ENCODE assay signal across 1 cellular context in the genomic region with DNA sequence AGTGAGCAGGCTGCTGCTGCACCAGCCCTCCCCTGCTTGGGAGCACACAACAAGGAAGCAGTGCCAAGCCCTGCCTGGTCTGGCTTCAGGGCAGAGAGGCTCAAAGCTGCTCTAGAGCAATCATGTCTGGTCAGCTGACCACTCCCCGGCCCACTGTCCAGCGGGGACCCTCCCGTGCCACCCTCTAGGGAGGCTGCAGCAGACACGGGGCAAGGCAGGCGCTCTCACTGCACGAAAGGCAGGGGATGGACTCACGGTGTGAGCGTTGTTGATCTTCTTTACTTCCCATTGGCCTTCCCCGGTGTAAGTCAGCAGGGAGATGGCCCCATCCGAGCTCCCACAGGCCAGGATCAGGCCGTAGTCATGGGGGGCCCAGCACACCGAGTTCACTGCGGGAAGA.
TF ChIP-seq lines count a peak whose summit lies in the region.

No MANE protein-coding gene starts in this region.

TF ChIP-seq in HepG2, 621 proteins besides CTCF, POLR2A, EP300 and RAD21:
- TF ChIP-seq RBFOX2 (IDR thresholded peaks at IDR 0.05; ENCODE audit: low read depth, low read length) = peak; percentile 44
- TF ChIP-seq AGO2 (optimal IDR thresholded peaks at IDR 0.05; ENCODE audit: low read depth, low read length) = peak; percentile 74
- TF ChIP-seq EED (CRISPR knock-in tag; IDR thresholded peaks at IDR 0.05) = no peak
- TF ChIP-seq POLR2G (IDR thresholded peaks at IDR 0.05; ENCODE audit: low read depth, low read length) = 0 out of 2 replicates have a peak, but pooled peaks have one; percentile 17
- TF ChIP-seq EEA1 (CRISPR knock-in tag; IDR thresholded peaks at IDR 0.05; ENCODE audit: borderline replicate concordance) = no peak
- TF ChIP-seq, protein P1, sequence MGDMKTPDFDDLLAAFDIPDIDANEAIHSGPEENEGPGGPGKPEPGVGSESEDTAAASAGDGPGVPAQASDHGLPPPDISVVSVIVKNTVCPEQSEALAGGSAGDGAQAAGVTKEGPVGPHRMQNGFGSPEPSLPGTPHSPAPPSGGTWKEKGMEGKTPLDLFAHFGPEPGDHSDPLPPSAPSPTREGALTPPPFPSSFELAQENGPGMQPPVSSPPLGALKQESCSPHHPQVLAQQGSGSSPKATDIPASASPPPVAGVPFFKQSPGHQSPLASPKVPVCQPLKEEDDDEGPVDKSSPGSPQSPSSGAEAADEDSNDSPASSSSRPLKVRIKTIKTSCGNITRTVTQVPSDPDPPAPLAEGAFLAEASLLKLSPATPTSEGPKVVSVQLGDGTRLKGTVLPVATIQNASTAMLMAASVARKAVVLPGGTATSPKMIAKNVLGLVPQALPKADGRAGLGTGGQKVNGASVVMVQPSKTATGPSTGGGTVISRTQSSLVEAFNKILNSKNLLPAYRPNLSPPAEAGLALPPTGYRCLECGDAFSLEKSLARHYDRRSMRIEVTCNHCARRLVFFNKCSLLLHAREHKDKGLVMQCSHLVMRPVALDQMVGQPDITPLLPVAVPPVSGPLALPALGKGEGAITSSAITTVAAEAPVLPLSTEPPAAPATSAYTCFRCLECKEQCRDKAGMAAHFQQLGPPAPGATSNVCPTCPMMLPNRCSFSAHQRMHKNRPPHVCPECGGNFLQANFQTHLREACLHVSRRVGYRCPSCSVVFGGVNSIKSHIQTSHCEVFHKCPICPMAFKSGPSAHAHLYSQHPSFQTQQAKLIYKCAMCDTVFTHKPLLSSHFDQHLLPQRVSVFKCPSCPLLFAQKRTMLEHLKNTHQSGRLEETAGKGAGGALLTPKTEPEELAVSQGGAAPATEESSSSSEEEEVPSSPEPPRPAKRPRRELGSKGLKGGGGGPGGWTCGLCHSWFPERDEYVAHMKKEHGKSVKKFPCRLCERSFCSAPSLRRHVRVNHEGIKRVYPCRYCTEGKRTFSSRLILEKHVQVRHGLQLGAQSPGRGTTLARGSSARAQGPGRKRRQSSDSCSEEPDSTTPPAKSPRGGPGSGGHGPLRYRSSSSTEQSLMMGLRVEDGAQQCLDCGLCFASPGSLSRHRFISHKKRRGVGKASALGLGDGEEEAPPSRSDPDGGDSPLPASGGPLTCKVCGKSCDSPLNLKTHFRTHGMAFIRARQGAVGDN (CRISPR knock-in tag; IDR thresholded peaks at IDR 0.05) = peak; percentile 16; the same call in 1 of the 2 replicates
- TF ChIP-seq MATR3 (CRISPR knock-in tag; IDR thresholded peaks at IDR 0.05) = no peak
